ENCODE assay signal across 8 cellular contexts in the genomic region with DNA sequence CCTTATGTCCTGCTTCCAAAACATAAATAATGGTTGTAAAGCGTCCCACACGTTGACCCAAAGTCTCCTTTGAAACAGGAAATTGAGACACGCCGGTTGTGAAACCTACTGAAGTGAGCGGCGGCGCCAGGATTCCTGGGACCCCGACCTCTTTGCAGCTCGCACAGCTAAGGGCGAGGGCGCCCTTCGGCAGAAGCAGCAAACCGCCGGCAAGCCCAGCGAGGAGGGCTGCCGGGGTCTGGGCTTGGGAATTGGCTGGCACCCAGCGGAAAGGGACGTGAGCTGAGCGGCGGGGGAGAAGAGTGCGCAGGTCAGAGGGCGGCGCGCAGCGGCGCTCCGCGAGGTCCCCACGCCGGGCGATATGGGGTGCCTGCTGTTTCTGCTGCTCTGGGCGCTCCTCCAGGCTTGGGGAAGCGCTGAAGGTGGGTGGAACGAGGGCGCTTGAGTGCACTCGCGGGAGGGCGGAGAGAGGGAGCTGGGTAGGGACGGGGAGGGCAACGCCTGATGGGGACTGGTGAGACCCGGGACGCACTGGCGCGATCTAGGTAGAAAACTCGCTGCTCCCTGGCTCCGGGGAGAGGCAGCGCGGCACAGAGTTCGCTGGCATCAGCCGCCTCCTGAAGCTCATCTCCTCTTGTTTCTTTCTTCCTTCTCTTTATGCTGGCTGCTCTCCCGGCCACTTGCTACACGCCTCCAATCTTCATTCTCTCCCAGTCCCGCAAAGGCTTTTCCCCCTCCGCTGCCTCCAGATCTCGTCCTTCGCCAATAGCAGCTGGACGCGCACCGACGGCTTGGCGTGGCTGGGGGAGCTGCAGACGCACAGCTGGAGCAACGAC. TPM values are rescaled to one million over a fixed set of nuclear protein-coding genes. Genes with fewer than 3 reads are reported as not detected.
DNase-seq lines count a peak whose midpoint lies in the region; ATAC-seq and TF ChIP-seq lines count a peak whose summit lies in the region.

TSS of gene CD1D (plus strand) at position 155 of the 836 bp plus-strand sequence. CDS start at position 362, 207 bp downstream.

- POLR2A ChIA-PET in activated CD4-positive, alpha-beta T cell treated with anti-CD3 and anti-CD28 coated beads for 36 hours (lab: Charles Lee) = no interaction called here
- POLR2A ChIA-PET in T-cell (lab: Charles Lee) = interaction anchor here in 1 of 2 donors (0.6 kb wide), 1 partner anchor 141 kb away, joined by 3 read pairs; no protein-coding TSS in a partner anchor

- H3K4me3 ChIP-seq in foreskin fibroblast (ENCODE audit: low read depth in 1 of 2, low read length in 2 of 2) (peak within 1 kb of the TSS; percentile 12 to 44), neuron (ENCODE audit: low read length) (no peak within 1 kb of the TSS)

- peaks cover 12% of the 10 kb centered on the region for H3K4me1 Mint-ChIP-seq in activated CD4-positive, alpha-beta T cell treated with anti-CD3 and anti-CD28 coated beads for 36 hours
- H3K4me1 Mint-ChIP-seq in T-cell = peaks cover 17 to 35% (median 27%) of the 10 kb centered on the region in 3 donors

- no peak within 1 kb of the TSS for H3K27ac Mint-ChIP-seq in activated CD4-positive, alpha-beta T cell treated with anti-CD3 and anti-CD28 coated beads for 36 hours
- H3K27ac Mint-ChIP-seq in T-cell = no peak within 1 kb of the TSS

- TF ChIP-seq CTCF in foreskin fibroblast (IDR thresholded peaks at IDR 0.05; ENCODE audit: low read depth, low read length) = no peak

- peak; percentile 35 for DNase-seq in activated CD4-positive, alpha-beta T cell treated with anti-CD3 and anti-CD28 coated beads for 36 hours
- no peak for DNase-seq in activated CD4-positive, alpha-beta T cell treated with anti-CD3 and anti-CD28 coated beads for 1 hour
- DNase-seq in T-cell = no peak
- DNase-seq in foreskin fibroblast = peak in 1 of 2 donors; percentile 29
- DNase-seq in OCI-M1 (lab: John Stamatoyannopoulos, UW) = no peak

- H3K36me3 ChIP-seq in neuron (ENCODE audit: insufficient read depth, low read length) = no peaks in the 10 kb centered on the region

- CTCF ChIA-PET in activated CD4-positive, alpha-beta T cell treated with anti-CD3 and anti-CD28 coated beads for 36 hours (lab: Charles Lee) = interaction anchor here (0.7 to 1.4 kb wide), 3 partner anchors 14 to 149 kb away, joined by 3 to 4 read pairs (median 3); no protein-coding TSS in a partner anchor
- CTCF ChIA-PET in T-cell (lab: Charles Lee) = no interaction called here

- H3K27me3 ChIP-seq in neuron (ENCODE audit: insufficient read depth, low read length) = peaks cover 54% of the 10 kb centered on the region

- H3K27me3 Mint-ChIP-seq in activated CD4-positive, alpha-beta T cell treated with anti-CD3 and anti-CD28 coated beads for 36 hours = peaks cover 53% of the 10 kb centered on the region
- peaks cover 64 to 76% of the 10 kb centered on the region in 2 donors for H3K27me3 Mint-ChIP-seq in T-cell

- H3K4me3 Mint-ChIP-seq in activated CD4-positive, alpha-beta T cell treated with anti-CD3 and anti-CD28 coated beads for 36 hours = peak within 1 kb of the TSS; percentile 65
- H3K4me3 Mint-ChIP-seq in T-cell = peak within 1 kb of the TSS; percentile 68 to 83 (median 75)

- no peaks in the 10 kb centered on the region for H3K4me1 ChIP-seq in neuron (ENCODE audit: insufficient read depth, low read length)

- peak; percentile 57 for ATAC-seq in activated CD4-positive, alpha-beta T cell treated with anti-CD3 and anti-CD28 coated beads for 36 hours
- ATAC-seq in T-cell (replicated peaks in 1 of 4) = peak in 1 of 4 experiments; percentile 41
- ATAC-seq in GM21723 (IDR thresholded peaks at IDR 0.05; ENCODE audit: unreplicated experiment) = no peak
- ATAC-seq in HG02571 (IDR thresholded peaks at IDR 0.05; ENCODE audit: unreplicated experiment) = no peak

- H2AFZ ChIP-seq in neuron (ENCODE audit: low read depth, low read length) = peak within 1 kb of the TSS; percentile 64

- H3K9me3 ChIP-seq in neuron (ENCODE audit: low read length) = no peaks in the 10 kb centered on the region

- H3K9me3 Mint-ChIP-seq in activated CD4-positive, alpha-beta T cell treated with anti-CD3 and anti-CD28 coated beads for 36 hours (ENCODE audit: low read depth) = no peaks in the 10 kb centered on the region
- H3K9me3 Mint-ChIP-seq in T-cell = no peaks in the 10 kb centered on the region

- intact Hi-C loops in activated CD4-positive, alpha-beta T cell treated with anti-CD3 and anti-CD28 coated beads for 36 hours (cut with DNase I, micrococcal nuclease) = no loop called here

- no peaks in the 10 kb centered on the region for H3K36me3 Mint-ChIP-seq in activated CD4-positive, alpha-beta T cell treated with anti-CD3 and anti-CD28 coated beads for 36 hours (ENCODE audit: low read depth)
- no peaks in the 10 kb centered on the region for H3K36me3 Mint-ChIP-seq in T-cell

RNA-seq across cellular contexts. Expression of gene CD1D, which starts in this region (rescaled TPM):
- under 1 TPM in 1 of 2 experiments, not detected in 1; 0.07 TPM for total RNA-seq in activated CD4-positive, alpha-beta T cell treated with anti-CD3 and anti-CD28 coated beads for 36 hours
- under 1 TPM in 3 of 5 donors, not detected in 2; 0.10 to 0.22 (median 0.20) TPM for total RNA-seq in T-cell

Comparison
In these comparisons a context has a peak if more than half of its experiments do, and no peak if none do; other contexts are left out.
1. Peak in DNase-seq and ATAC-seq in activated CD4-positive, alpha-beta T cell treated with anti-CD3 and anti-CD28 coated beads for 36 hours; RNA of the gene not detected or under 1 TPM.